In the genomic region with DNA sequence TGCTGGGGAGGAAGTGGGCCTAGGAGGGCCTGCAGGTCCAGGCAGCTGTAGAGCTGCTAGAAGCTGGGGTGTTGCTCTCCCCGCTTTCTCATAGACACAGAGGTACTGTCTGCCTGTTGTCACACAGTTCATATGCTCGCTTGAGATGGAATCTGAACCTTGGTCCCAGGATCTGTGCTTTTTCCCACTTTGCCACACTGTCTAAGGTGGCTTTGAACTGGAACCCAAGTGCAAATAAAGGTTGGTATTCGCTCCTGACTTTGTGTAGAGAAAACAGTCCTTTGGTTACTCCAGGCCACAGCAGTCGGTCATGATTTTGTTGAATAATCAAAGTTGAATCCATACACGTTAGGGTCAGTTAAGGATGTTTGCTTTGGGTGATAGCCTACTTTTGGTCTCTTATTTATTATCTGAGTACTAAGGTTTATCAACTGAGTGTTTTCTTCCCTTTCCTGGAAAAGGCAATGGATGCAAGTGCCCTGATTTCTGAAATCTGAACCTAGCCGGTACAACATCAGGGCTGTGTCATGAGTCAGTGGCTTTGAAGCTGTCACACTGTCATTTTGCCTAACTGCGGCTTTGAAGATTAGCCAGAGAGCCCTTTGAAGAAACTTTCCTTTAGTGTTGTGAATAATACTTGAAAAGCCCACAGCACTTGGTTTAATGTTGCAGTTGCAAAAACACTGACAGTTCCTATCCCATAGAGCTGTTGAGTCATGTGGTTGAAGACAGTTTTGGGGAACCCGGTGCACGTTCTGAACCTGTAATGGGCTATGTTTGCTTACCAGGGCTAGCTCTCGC, we compare ENCODE assay signal across 11 cellular contexts. TPM values are rescaled to one million over a fixed set of nuclear protein-coding genes. Genes with fewer than 3 reads are reported as not detected.
DNase-seq lines count a peak whose midpoint lies in the region; ATAC-seq, FAIRE-seq and TF ChIP-seq lines count a peak whose summit lies in the region.
"Had no signal": no experiment of that assay in that cellular context is flagged by ENCODE, and none has a peak within 500 bp of the region (broad histone marks: within the 10 kb centered on the region; RNA-seq: fewer than 3 reads in every experiment).

No MANE protein-coding gene starts in this region.

- H3K36me3 Mint-ChIP-seq in activated naive CD4-positive, alpha-beta T cell treated with anti-CD3 and anti-CD28 coated beads, Interleukin-2, amount 10 ng/mL, durations not matched to agents 7 days and 5 days, result peaks cover 13% of the 10 kb centered on the region
- peaks cover 12% of the 10 kb centered on the region in 2 donors for H3K36me3 Mint-ChIP-seq in activated naive CD4-positive, alpha-beta T cell treated with anti-CD3 and anti-CD28 coated beads, Interleukin-2, amount 50 U/mL, for 72 hours

- no peak for TF ChIP-seq CTCF in foreskin keratinocyte (conservative IDR thresholded peaks at IDR 0.05)

- no peak for TF ChIP-seq POLR2A in H54 (IDR thresholded peaks at IDR 0.05; ENCODE audit: low read depth, low read length)

- no peaks in the 10 kb centered on the region for H3K27me3 ChIP-seq in foreskin keratinocyte
- H3K27me3 ChIP-seq: MG63, Peyer's patch had no signal

- DNase-seq in activated naive CD4-positive, alpha-beta T cell treated with Interleukin-2 at 50 U/mL for 16 hours, result peak; percentile 25
- no peak for DNase-seq in activated naive CD4-positive, alpha-beta T cell treated with anti-CD3 and anti-CD28 coated beads, Interleukin-2, amount 10 ng/mL, durations not matched to agents 7 days and 5 days
- DNase-seq in activated naive CD4-positive, alpha-beta T cell treated with anti-CD3 and anti-CD28 coated beads, Interleukin-2, amount 50 U/mL, for 72 hours (ENCODE audit: low spot score in 2 of 2), result peak in 1 of 2 donors; percentile 69
- DNase-seq in left lobe of liver (ENCODE audit: low spot score) (peak; percentile 75), foreskin keratinocyte (no peak), NCI-H1105 (lab: John Stamatoyannopoulos, UW) (no peak), H54 (ENCODE audit: insufficient read length, low spot score) (no peak)
- DNase-seq: MG63, Peyer's patch had no signal

- peak; percentile 92 to 96 for ATAC-seq in activated naive CD4-positive, alpha-beta T cell treated with anti-CD3 and anti-CD28 coated beads, Interleukin-2, amount 50 U/mL, for 72 hours
- ATAC-seq in left lobe of liver, result peak; percentile 69
- no peak for ATAC-seq in foreskin keratinocyte

- no peak overlapping the region for H3K4me3 Mint-ChIP-seq in activated naive CD4-positive, alpha-beta T cell treated with anti-CD3 and anti-CD28 coated beads, Interleukin-2, amount 10 ng/mL, durations not matched to agents 7 days and 5 days

- CTCF ChIA-PET in activated naive CD4-positive, alpha-beta T cell treated with anti-CD3 and anti-CD28 coated beads, Interleukin-2, amount 10 ng/mL, durations not matched to agents 7 days and 5 days (lab: Charles Lee), result no interaction called here

- no peaks in the 10 kb centered on the region for H3K27me3 Mint-ChIP-seq in activated naive CD4-positive, alpha-beta T cell treated with anti-CD3 and anti-CD28 coated beads, Interleukin-2, amount 10 ng/mL, durations not matched to agents 7 days and 5 days

- no peaks in the 10 kb centered on the region for H3K9me3 Mint-ChIP-seq in activated naive CD4-positive, alpha-beta T cell treated with anti-CD3 and anti-CD28 coated beads, Interleukin-2, amount 10 ng/mL, durations not matched to agents 7 days and 5 days
- H3K9me3 Mint-ChIP-seq in activated naive CD4-positive, alpha-beta T cell treated with anti-CD3 and anti-CD28 coated beads, Interleukin-2, amount 50 U/mL, for 72 hours, result no peaks in the 10 kb centered on the region

- H3K27ac Mint-ChIP-seq in activated naive CD4-positive, alpha-beta T cell treated with anti-CD3 and anti-CD28 coated beads, Interleukin-2, amount 10 ng/mL, durations not matched to agents 7 days and 5 days, result no peak overlapping the region
- H3K27ac Mint-ChIP-seq in activated naive CD4-positive, alpha-beta T cell treated with anti-CD3 and anti-CD28 coated beads, Interleukin-2, amount 50 U/mL, for 72 hours, result peak overlapping the region; percentile 68 to 96

- H3K4me1 Mint-ChIP-seq in activated naive CD4-positive, alpha-beta T cell treated with anti-CD3 and anti-CD28 coated beads, Interleukin-2, amount 10 ng/mL, durations not matched to agents 7 days and 5 days, result peaks cover 7% of the 10 kb centered on the region

- H3K27ac ChIP-seq in temporal lobe (ENCODE audit: low read depth, low read length) (peak overlapping the region; percentile 28), foreskin keratinocyte (no peak overlapping the region)
- H3K27ac ChIP-seq: Peyer's patch had no signal

- no peak for FAIRE-seq in H54 (lab: Jason Lieb, UNC)
- FAIRE-seq: urothelium cell line had no signal

- H3K4me1 ChIP-seq in foreskin keratinocyte, result no peaks in the 10 kb centered on the region
- H3K4me1 ChIP-seq: Peyer's patch had no signal

RNA-seq across cellular contexts. Expression of a gene that starts 41.3 kb away (rescaled TPM):
- total RNA-seq in activated naive CD4-positive, alpha-beta T cell treated with anti-CD3 and anti-CD28 coated beads, Interleukin-2, amount 50 U/mL, for 72 hours, result 10 to 100 TPM in 1 of 2 donors, 1 to 10 TPM in 1; 6.4 to 15.7 TPM
- total RNA-seq in left lobe of liver (2.4 TPM), temporal lobe (13.0 TPM), foreskin keratinocyte (5.6 and 6.3 TPM in 2 replicates)
- polyA plus RNA-seq in foreskin keratinocyte, result 6.2 and 6.4 TPM in 2 replicates

Comparison
In these comparisons a context has a peak if more than half of its experiments do, and no peak if none do; other contexts are left out.
1. DNase-seq: peak in activated naive CD4-positive, alpha-beta T cell treated with Interleukin-2 at 50 U/mL for 16 hours (single experiment) and left lobe of liver (single experiment); none in activated naive CD4-positive, alpha-beta T cell treated with anti-CD3 and anti-CD28 coated beads, Interleukin-2, amount 10 ng/mL, durations not matched to agents 7 days and 5 days (single experiment), foreskin keratinocyte (0 of 2), NCI-H1105 (single experiment) and H54 (single experiment).